Comparison of ENCODE assay signal across 8 cellular contexts in genomic region chr1:156740679-156741612, GRCh38. TPM values are rescaled to one million over a fixed set of nuclear protein-coding genes. Genes with fewer than 3 reads are reported as not detected.
DNase-seq lines count a peak whose midpoint lies in the region; ATAC-seq and TF ChIP-seq lines count a peak whose summit lies in the region.

MRPL24 (minus strand) TSS chr1:156741088; CDS start chr1:156738704, 2,384 bp downstream.

- peak within 1 kb of the TSS; percentile 98 for H3K4me3 Mint-ChIP-seq in dendritic cell treated with granulocyte-macrophage colony-stimulating factor and Interleukin-4, amounts not matched to agents 40 ng/mL and 50 ng/mL, for 4 days

- H3K9me3 Mint-ChIP-seq in dendritic cell treated with granulocyte-macrophage colony-stimulating factor and Interleukin-4, amounts not matched to agents 40 ng/mL and 50 ng/mL, for 4 days = no peaks in the 10 kb centered on the region

- peaks cover 51% of the 10 kb centered on the region for H3K4me1 Mint-ChIP-seq in dendritic cell treated with granulocyte-macrophage colony-stimulating factor and Interleukin-4, amounts not matched to agents 40 ng/mL and 50 ng/mL, for 4 days (ENCODE audit: low read depth)

- intact Hi-C loops in dendritic cell treated with granulocyte-macrophage colony-stimulating factor and Interleukin-4, amounts not matched to agents 40 ng/mL and 50 ng/mL, for 4 days (cut with micrococcal nuclease) = loop anchor here (1.0 kb wide), 3 partner anchors 10 to 26 kb away; partner anchors contain the start of genes HDGF, ISG20L2, METTL25B and PRCC

- H3K27ac ChIP-seq in C4-2B = peak within 1 kb of the TSS; percentile 90

- ATAC-seq in GM19395 (IDR thresholded peaks at IDR 0.05; ENCODE audit: unreplicated experiment) = peak; percentile 87
- peak; percentile 81 for ATAC-seq in HG03565 (IDR thresholded peaks at IDR 0.05; ENCODE audit: unreplicated experiment)
- ATAC-seq in left lobe of liver = peak; percentile 89

- H3K27ac Mint-ChIP-seq in dendritic cell treated with granulocyte-macrophage colony-stimulating factor and Interleukin-4, amounts not matched to agents 40 ng/mL and 50 ng/mL, for 4 days = peak within 1 kb of the TSS; percentile 92

- no peaks in the 10 kb centered on the region for H3K27me3 Mint-ChIP-seq in dendritic cell treated with granulocyte-macrophage colony-stimulating factor and Interleukin-4, amounts not matched to agents 40 ng/mL and 50 ng/mL, for 4 days

- DNase-seq in NCI-H774 (lab: John Stamatoyannopoulos, UW) = peak; percentile 99
- peak; percentile 96 for DNase-seq in activated CD4-positive, alpha-beta T cell treated with anti-CD3 and anti-CD28 coated beads, Interleukin-2, amount 50 U/mL, for 4 hours
- DNase-seq in left lobe of liver (ENCODE audit: low spot score) = peak; percentile 99
- peak; percentile 95 for DNase-seq in stimulated activated CD4-positive, alpha-beta T cell treated with anti-CD3 and anti-CD28 coated beads, Interleukin-2, amount 100 ng/mL, for 4 hours (ENCODE audit: low read depth)

- H3K36me3 Mint-ChIP-seq in dendritic cell treated with granulocyte-macrophage colony-stimulating factor and Interleukin-4, amounts not matched to agents 40 ng/mL and 50 ng/mL, for 4 days (ENCODE audit: low read depth) = peaks cover 84% of the 10 kb centered on the region

- no peak for TF ChIP-seq CTCF in C4-2B (conservative IDR thresholded peaks at IDR 0.05)

RNA-seq across cellular contexts. Expression of gene MRPL24, which starts in this region (rescaled TPM):
- total RNA-seq in left lobe of liver = 68.7 TPM

Comparison
In these comparisons a context has a peak if more than half of its experiments do, and no peak if none do; other contexts are left out.
1. Peak in every context shown above with its lines: DNase-seq, ATAC-seq and H3K27ac ChIP-seq.